In the genomic region with DNA sequence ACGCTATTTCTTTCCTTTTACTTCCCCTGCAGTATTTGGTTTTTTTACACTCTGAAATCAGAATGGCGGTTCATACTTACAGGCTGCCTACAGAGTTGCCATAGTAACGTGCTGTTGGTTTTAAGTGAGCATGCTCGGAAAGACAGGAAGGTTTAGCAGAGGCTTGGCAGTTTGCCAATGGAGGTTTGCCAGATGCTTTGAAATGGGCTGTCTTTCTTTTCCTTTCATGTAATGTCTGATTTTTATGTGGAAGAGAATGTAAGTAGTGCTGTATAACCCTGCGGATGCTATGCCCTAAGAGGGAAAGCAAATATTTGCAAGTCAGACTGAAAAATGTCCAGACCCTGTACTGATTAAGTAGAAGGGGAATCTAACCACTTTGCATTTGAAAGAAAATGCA, we compare ENCODE assay signal across 1 cellular context.
TF ChIP-seq lines count a peak whose summit lies in the region.

No MANE protein-coding gene starts in this region.

TF ChIP-seq in HepG2, 621 proteins besides CTCF, POLR2A, EP300 and RAD21 (continued from another document):
- TF ChIP-seq GTF2F1 (IDR thresholded peaks at IDR 0.05; ENCODE audit: low read length) (peak; percentile 29; the same call in 1 of the 2 replicates), ZNF784 (CRISPR knock-in tag; IDR thresholded peaks at IDR 0.05; ENCODE audit: borderline replicate concordance) (no peak), ZNF503 (CRISPR knock-in tag; IDR thresholded peaks at IDR 0.05) (no peak)
TF ChIP-seq in HepG2: peak in this region for 6.
